14 cellular contexts compared by ENCODE assay signal in the genomic region with DNA sequence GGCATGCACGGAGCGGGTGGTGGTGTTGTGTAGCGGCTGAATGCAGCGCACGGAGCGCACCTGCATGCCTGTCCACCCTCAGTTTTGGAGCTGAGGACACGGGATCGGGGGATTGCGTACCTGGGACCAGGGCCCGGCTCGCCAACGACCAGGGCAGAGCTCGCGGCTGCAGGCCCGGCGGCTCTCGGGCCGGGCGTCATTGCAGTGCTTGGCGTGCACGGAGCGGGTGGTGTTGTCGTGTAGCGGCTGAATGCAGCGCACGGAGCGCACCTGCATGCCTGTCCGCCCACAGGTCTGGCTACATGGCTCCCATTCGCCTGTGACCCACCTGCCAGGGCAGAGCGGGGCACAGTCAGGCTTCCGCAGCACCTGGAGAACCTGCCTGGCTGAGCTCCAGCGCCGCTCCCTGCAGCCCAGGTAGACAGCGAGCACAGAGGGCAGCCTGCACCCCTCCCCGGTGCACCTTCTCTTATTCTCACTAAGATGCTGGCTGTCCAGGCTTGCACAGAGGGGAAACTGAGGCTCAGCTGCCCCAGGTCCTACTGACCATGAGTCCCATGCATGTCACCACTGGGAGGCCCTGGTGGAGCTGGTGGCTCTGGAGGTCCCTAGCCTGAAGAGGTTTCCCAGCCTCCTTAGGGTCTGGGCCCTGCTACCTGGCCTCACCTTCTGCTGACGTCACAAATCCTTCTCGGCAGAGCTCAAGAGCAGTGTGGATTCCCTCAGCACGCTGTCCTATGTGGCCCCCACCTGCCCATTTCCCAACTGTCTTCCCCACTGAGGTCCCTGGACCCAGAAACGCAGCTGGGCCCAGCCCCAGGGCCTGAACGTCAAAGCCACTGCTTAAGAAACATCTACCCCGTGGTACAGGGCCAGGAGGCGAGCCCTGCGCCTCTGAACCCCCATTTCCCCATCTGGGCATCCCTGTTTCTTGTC.
"Had no signal": no experiment of that assay in that cellular context is flagged by ENCODE, and none has a peak within 500 bp of the region (broad histone marks: within the 10 kb centered on the region; RNA-seq: fewer than 3 reads in every experiment).

No MANE protein-coding gene starts in this region.

- H3K4me1 ChIP-seq: colonic mucosa, esophagus muscularis mucosa, vagina had no signal

- H3K27me3 Mint-ChIP-seq: activated naive CD8-positive, alpha-beta T cell had no signal

- DNase-seq: activated CD4-positive, alpha-beta T cell treated with anti-CD3 and anti-CD28 coated beads for 4 hours; activated CD8-positive, alpha-beta T cell treated with anti-CD3 and anti-CD28 coated beads, Interleukin-2, amount 10 ng/mL, durations not matched to agents 7 days and 5 days; amniotic stem cell; caudate nucleus; colonic mucosa; hippocampal formation; nephron progenitor cell; stimulated activated CD4-positive, alpha-beta T cell treated with anti-CD3 and anti-CD28 coated beads, Interleukin-12 subunit alpha, Interleukin-12 subunit beta, amount 100 ng/mL, for 4 hours; T-helper 2 cell had no signal

- H3K36me3 Mint-ChIP-seq: activated naive CD8-positive, alpha-beta T cell had no signal

- H3K4me3 ChIP-seq: colonic mucosa, esophagus muscularis mucosa, ovary, vagina had no signal

- H3K36me3 ChIP-seq: colonic mucosa, ovary had no signal

- H3K9me3 ChIP-seq: colonic mucosa, ovary, vagina had no signal

- H3K27ac Mint-ChIP-seq: activated CD8-positive, alpha-beta T cell treated with anti-CD3 and anti-CD28 coated beads, Interleukin-2, amount 10 ng/mL, durations not matched to agents 7 days and 5 days; activated naive CD8-positive, alpha-beta T cell; mesothelial cell of epicardium; nephron progenitor cell had no signal

- H3K27ac ChIP-seq: colonic mucosa, esophagus muscularis mucosa, ovary, vagina had no signal

- H3K4me1 Mint-ChIP-seq: mesothelial cell of epicardium, nephron progenitor cell had no signal

- H3K4me3 Mint-ChIP-seq: activated CD8-positive, alpha-beta T cell treated with anti-CD3 and anti-CD28 coated beads, Interleukin-2, amount 10 ng/mL, durations not matched to agents 7 days and 5 days; activated naive CD8-positive, alpha-beta T cell; mesothelial cell of epicardium; nephron progenitor cell had no signal

- H3K27me3 ChIP-seq: colonic mucosa, esophagus muscularis mucosa, ovary, vagina had no signal

- ATAC-seq: activated CD8-positive, alpha-beta T cell treated with anti-CD3 and anti-CD28 coated beads, Interleukin-2, amount 10 ng/mL, durations not matched to agents 7 days and 5 days had no signal
